In genomic region chr1:109392788-109393580, GRCh38 we compare ENCODE assay signal across 8 cellular contexts. TPM values are rescaled to one million over a fixed set of nuclear protein-coding genes. Genes with fewer than 3 reads are reported as not detected.
DNase-seq lines count a peak whose midpoint lies in the region; ATAC-seq and TF ChIP-seq lines count a peak whose summit lies in the region.

No MANE protein-coding gene starts in this region.

- DNase-seq in IMR-90, result peak; percentile 81
- peak; percentile 65 for DNase-seq in brain microvascular endothelial cell
- peak; percentile 84 for DNase-seq in left kidney (ENCODE audit: low read depth, low spot score)
- peak; percentile 75 for DNase-seq in testis
- DNase-seq in HUDEP-2 (lab: John Stamatoyannopoulos, UW; ENCODE audit: unreplicated experiment in 76 of 76), result no peak
- DNase-seq in mesenteric fat pad (ENCODE audit: low spot score), result no peak
- no peak for DNase-seq in posterior vena cava (ENCODE audit: low spot score)

- H2BK120ac ChIP-seq in IMR-90 (ENCODE audit: low read depth, low read length), result peak overlapping the region; percentile 93

- CTCF ChIA-PET in IMR-90 (lab: Yijun Ruan, JAX), result interaction anchor here (0.7 to 0.9 kb wide), 2 partner anchors 31 to 142 kb away, joined by 3 read pairs; no protein-coding TSS in a partner anchor

- H4K20me1 ChIP-seq in IMR-90 (ENCODE audit: insufficient read depth, low read length), result peaks cover 7% of the 10 kb centered on the region; the same call in 1 of the 2 replicates

- TF ChIP-seq RAD21 in IMR-90 (IDR thresholded peaks at IDR 0.05; ENCODE audit: low read length), result no peak

- peaks cover 14 to 69% of the 10 kb centered on the region in 2 experiments for H3K79me1 ChIP-seq in IMR-90 (ENCODE audit: low read depth in 1 of 2, low read length in 2 of 2)

- H2AFZ ChIP-seq in IMR-90 (replicated peaks; ENCODE audit: low read length, poor library complexity), result peak overlapping the region; percentile 48

- ATAC-seq in IMR-90 (ENCODE audit: low read depth) (peak; percentile 55), GM19324 (IDR thresholded peaks at IDR 0.05; ENCODE audit: low FRiP score, unreplicated experiment) (no peak)

- H3K18ac ChIP-seq in IMR-90 (ENCODE audit: low read depth, low read length), result peak overlapping the region; percentile 91

- H3K4ac ChIP-seq in IMR-90 (ENCODE audit: low read depth, low read length), result peak overlapping the region; percentile 47

- no peaks in the 10 kb centered on the region for H3K9me3 ChIP-seq in IMR-90 (ENCODE audit: control insufficient read depth, insufficient read depth, low read length)
- H3K9me3 ChIP-seq in testis, result no peaks in the 10 kb centered on the region

- peak overlapping the region; percentile 79 for H3K56ac ChIP-seq in IMR-90 (ENCODE audit: extremely low read depth, insufficient read depth, low read length)

- H3K4me1 ChIP-seq in IMR-90 (ENCODE audit: control insufficient read depth, insufficient read depth, low read length) (peaks cover 24% of the 10 kb centered on the region), testis (peaks cover 66% of the 10 kb centered on the region)

- H3K27me3 ChIP-seq in IMR-90 (ENCODE audit: control insufficient read depth, insufficient read depth, low read length), result no peaks in the 10 kb centered on the region
- H3K27me3 ChIP-seq in brain microvascular endothelial cell (replicated peaks), result no peaks in the 10 kb centered on the region
- no peaks in the 10 kb centered on the region for H3K27me3 ChIP-seq in testis

- H2AK5ac ChIP-seq in IMR-90 (ENCODE audit: low read depth, low read length), result peak overlapping the region; percentile 26; the same call in 1 of the 2 replicates

- dilution Hi-C loops in IMR-90 (cut with HindIII; ENCODE audit: low sequenced_read_pairs, unreplicated experiment), result no loop called here

- in situ Hi-C loops in IMR-90 (cut with MboI; ENCODE audit: low sequenced_read_pairs), result no loop called here
- in situ Hi-C loops in brain microvascular endothelial cell (cut with HindIII; ENCODE audit: low pct_ligation_motif_present, low sequenced_read_pairs), result no loop called here

- H3K36me3 ChIP-seq in IMR-90 (ENCODE audit: control insufficient read depth, insufficient read depth, low read length) (no peaks in the 10 kb centered on the region), brain microvascular endothelial cell (replicated peaks) (no peaks in the 10 kb centered on the region), testis (ENCODE audit: low read depth, missing control alignments) (no peaks in the 10 kb centered on the region)

- peak overlapping the region; percentile 82 for H2BK5ac ChIP-seq in IMR-90 (ENCODE audit: low read depth, low read length, poor library complexity, severe bottlenecking)

- BruUV-seq in IMR-90 (replicated peaks; lab: Mats Ljungman, UMichigan), result no TSS peak

- peak overlapping the region; percentile 72 for H3K14ac ChIP-seq in IMR-90 (replicated peaks; ENCODE audit: low read depth, low read length)

- peak overlapping the region; percentile 61; the same call in 1 of the 2 replicates for H3K23ac ChIP-seq in IMR-90 (ENCODE audit: low read depth, low read length)

- TF ChIP-seq CTCF in IMR-90 (conservative IDR thresholded peaks at IDR 0.05; ENCODE audit: low read depth, low read length) (no peak), brain microvascular endothelial cell (IDR thresholded peaks at IDR 0.05; ENCODE audit: low read depth, low read length, missing control alignments) (no peak), testis (IDR thresholded peaks at IDR 0.05) (no peak)

- peak overlapping the region; percentile 24; the same call in 1 of the 2 replicates for H3K9ac ChIP-seq in IMR-90 (ENCODE audit: low read depth, low read length)

- H4K5ac ChIP-seq in IMR-90 (ENCODE audit: low read depth, low read length), result peak overlapping the region; percentile 12

- H2BK20ac ChIP-seq in IMR-90 (ENCODE audit: low read depth, low read length), result peak overlapping the region; percentile 55

- TF ChIP-seq POLR2A in IMR-90 (IDR thresholded peaks at IDR 0.05; ENCODE audit: low read depth, low read length), result no peak
- TF ChIP-seq POLR2A in testis (IDR thresholded peaks at IDR 0.05), result no peak

- H2BK15ac ChIP-seq in IMR-90 (ENCODE audit: low read depth, low read length), result peak overlapping the region; percentile 99

- intact Hi-C loops in IMR-90 (cut with micrococcal nuclease) (loop anchor here (1.0 to 2.0 kb wide), 4 partner anchors 18 to 110 kb away; partner anchors contain the start of gene PSRC1), testis (cut with DNase I; ENCODE audit: low total_unique reads) (no loop called here), posterior vena cava (cut with DNase I) (no loop called here)

- H3K27ac ChIP-seq in IMR-90 (ENCODE audit: insufficient read depth, low read length) (peak overlapping the region; percentile 77), brain microvascular endothelial cell (peak overlapping the region; percentile 78), testis (peak overlapping the region; percentile 82 to 85)

- peak overlapping the region; percentile 13; the same call in 1 of the 2 replicates for H3K4me3 ChIP-seq in IMR-90 (ENCODE audit: insufficient read depth, low read depth, low read length)
- peak overlapping the region; percentile 35 for H3K4me3 ChIP-seq in brain microvascular endothelial cell (ENCODE audit: low read depth, low read length)
- H3K4me3 ChIP-seq in testis, result peak overlapping the region in 1 of 2 donors; percentile 10

- peak overlapping the region; percentile 46 to 75 for H4K8ac ChIP-seq in IMR-90 (ENCODE audit: low read depth in 2 of 2, low read length in 2 of 2)

- peak overlapping the region; percentile 32 for H2AK9ac ChIP-seq in IMR-90 (replicated peaks; ENCODE audit: low read depth, low read length, poor library complexity)

- POLR2A ChIA-PET in IMR-90 (lab: Charles Lee; ENCODE audit: unreplicated experiment), result interaction anchor here (0.7 kb wide), 1 partner anchor 110 kb away, joined by 4 read pairs; the partner anchor contains the start of gene PSRC1

- H3K4me2 ChIP-seq in IMR-90 (ENCODE audit: low read depth, low read length), result peak overlapping the region; percentile 68; the same call in 1 of the 2 replicates

- H4K91ac ChIP-seq in IMR-90 (ENCODE audit: insufficient read depth, low read depth, low read length), result peak overlapping the region; percentile 71

- H3K9me1 ChIP-seq in IMR-90 (ENCODE audit: insufficient read depth, low read length), result peaks cover 18% of the 10 kb centered on the region

- WGBS in IMR-90 (ENCODE audit: extremely low coverage in 2 of 2, insufficient read length in 1 of 2), 2 experiments, result 4% methylated on average over 5 of the region's 10 CpGs; no CpG with 5 or more reads in 1 of the 2 experiments
- 32 to 39% methylated on average over 10 of the region's 10 CpGs for WGBS in testis, 2 donors

TF ChIP-seq in IMR-90, 13 proteins besides CTCF, POLR2A, EP300 and RAD21:
- no peak for TF ChIP-seq NFE2L2 (IDR thresholded peaks at IDR 0.05; ENCODE audit: low read depth, low read length)
- TF ChIP-seq MXI1 (IDR thresholded peaks at IDR 0.05; ENCODE audit: borderline replicate concordance, low read depth, low read length), result peak; percentile 65

RNA-seq across cellular contexts. Expression of gene SORT1, which starts 4.7 kb away (rescaled TPM):
- total RNA-seq in IMR-90 (2012; rRNA removed) (16.7 and 18.9 TPM in 2 replicates), testis (100 to 1,000 TPM; 174 to 212 TPM), mesenteric fat pad (169 TPM), posterior vena cava (100 to 1,000 TPM; 102 to 125 TPM)
- polyA plus RNA-seq in IMR-90 (2012; rRNA removed) (13.7 and 15.8 TPM in 2 replicates), testis (ENCODE audit: insufficient read depth, low read depth, low replicate concordance) (110 TPM)
- 6.4 and 8.4 TPM in 2 replicates for polyA plus RNA-seq in IMR-90 (2012; cell fraction: cytosol; rRNA removed)
- polyA plus RNA-seq in IMR-90 (2012; cell fraction: nucleus; rRNA removed; ENCODE audit: low replicate concordance), result 4.3 and 13.9 TPM in 2 replicates

RNA-seq across cellular contexts. Expression of gene PSMA5, which starts 33.3 kb away (rescaled TPM):
- 75.5 and 83.9 TPM in 2 replicates for total RNA-seq in IMR-90 (2012; rRNA removed)
- 107 TPM in 2 replicates for polyA plus RNA-seq in IMR-90 (2012; rRNA removed)
- polyA plus RNA-seq in IMR-90 (2012; cell fraction: cytosol; rRNA removed), result 39.5 and 60.3 TPM in 2 replicates
- polyA plus RNA-seq in IMR-90 (2012; cell fraction: nucleus; rRNA removed; ENCODE audit: low replicate concordance), result 11.0 and 46.7 TPM in 2 replicates
- 10 to 100 TPM; 30.9 to 56.9 TPM for total RNA-seq in testis
- 72.0 TPM for polyA plus RNA-seq in testis (ENCODE audit: insufficient read depth, low read depth, low replicate concordance)
- total RNA-seq in mesenteric fat pad, result 63.9 TPM
- total RNA-seq in posterior vena cava, result 10 to 100 TPM; 43.3 to 51.2 TPM

Comparison
In these comparisons a context has a peak if more than half of its experiments do, and no peak if none do; other contexts are left out.
1. DNase-seq: peak in IMR-90 (single experiment), brain microvascular endothelial cell (single experiment), left kidney (single experiment) and testis (single experiment); none in HUDEP-2 (0 of 76), mesenteric fat pad (single experiment) and posterior vena cava (single experiment).
2. Peak in every context shown above with its lines, with median percentiles within 50 percentile points of each other: H3K27ac ChIP-seq.